In genomic region chr17:57284984-57285646, GRCh38 we compare ENCODE assay signal across 1 cellular context.
A peak's percentile ranks its signal among the peaks of the same experiment; 100 is the strongest.
TF ChIP-seq lines count a peak whose summit lies in the region.

No MANE protein-coding gene starts in this region.

TF ChIP-seq in K562, 482 proteins besides CTCF, POLR2A, EP300 and RAD21 (continued from another document and continues in another):
- no peak for TF ChIP-seq MEIS2 (IDR thresholded peaks at IDR 0.05; ENCODE audit: partially characterized antibody)
- no peak for TF ChIP-seq ELK1 (CRISPR knock-in tag; IDR thresholded peaks at IDR 0.05)
- no peak for TF ChIP-seq COPS2 (conservative IDR thresholded peaks at IDR 0.05)
- TF ChIP-seq USF2 (CRISPR knock-in tag; IDR thresholded peaks at IDR 0.05) = no peak
- TF ChIP-seq PHB2 (IDR thresholded peaks at IDR 0.05; ENCODE audit: low read depth) = no peak
- TF ChIP-seq DEAF1 (CRISPR knock-in tag; IDR thresholded peaks at IDR 0.05) = no peak
- no peak for TF ChIP-seq MXD1 (CRISPR knock-in tag; IDR thresholded peaks at IDR 0.05; ENCODE audit: borderline replicate concordance, poor library complexity, severe bottlenecking)
- no peak for TF ChIP-seq ZBTB9 (CRISPR knock-in tag; IDR thresholded peaks at IDR 0.05)
- no peak for TF ChIP-seq HES1 (IDR thresholded peaks at IDR 0.05; ENCODE audit: low read depth)
- no peak for TF ChIP-seq ZNF3 (CRISPR knock-in tag; IDR thresholded peaks at IDR 0.05)
- TF ChIP-seq ILK (tag; IDR thresholded peaks at IDR 0.05; ENCODE audit: borderline replicate concordance, low read depth) = no peak
- no peak for TF ChIP-seq STAT5B (CRISPR knock-in tag; IDR thresholded peaks at IDR 0.05)
- no peak for TF ChIP-seq EGR1 (conservative IDR thresholded peaks at IDR 0.05)
- TF ChIP-seq IRF9 (tag; IDR thresholded peaks at IDR 0.05) = no peak
- TF ChIP-seq TBP (optimal IDR thresholded peaks at IDR 0.05; ENCODE audit: low read depth, low read length) = no peak
- TF ChIP-seq SRSF9 (IDR thresholded peaks at IDR 0.05; ENCODE audit: borderline replicate concordance, low read depth, low read length) = no peak
- no peak for TF ChIP-seq ZFP1 (CRISPR knock-in tag; IDR thresholded peaks at IDR 0.05)
- no peak for TF ChIP-seq SRSF7 (optimal IDR thresholded peaks at IDR 0.05; ENCODE audit: low read depth, low read length)
- TF ChIP-seq SMARCE1 (IDR thresholded peaks at IDR 0.05) = no peak
- TF ChIP-seq RREB1 (CRISPR knock-in tag; IDR thresholded peaks at IDR 0.05) = no peak
- no peak for TF ChIP-seq ILF3 (IDR thresholded peaks at IDR 0.05; ENCODE audit: borderline replicate concordance)
- TF ChIP-seq CREM (IDR thresholded peaks at IDR 0.05; ENCODE audit: low read depth) = no peak
- peak; percentile 80; the same call in 1 of the 2 replicates for TF ChIP-seq TCF7L2 (IDR thresholded peaks at IDR 0.05; ENCODE audit: low read depth, low read length)
- no peak for TF ChIP-seq NFYB (IDR thresholded peaks at IDR 0.05; ENCODE audit: extremely low read depth, insufficient read length)
- no peak for TF ChIP-seq FOXJ3 (CRISPR knock-in tag; IDR thresholded peaks at IDR 0.05)
- no peak for TF ChIP-seq ELF1 (tag; IDR thresholded peaks at IDR 0.05)
- TF ChIP-seq SETDB1 (IDR thresholded peaks at IDR 0.05; ENCODE audit: low read length) = no peak
- no peak for TF ChIP-seq ZNF318 (IDR thresholded peaks at IDR 0.05; ENCODE audit: borderline replicate concordance in 1 of 2, low read depth in 1 of 2)
- peak; percentile 90 for TF ChIP-seq TCF7 (IDR thresholded peaks at IDR 0.05; ENCODE audit: borderline replicate concordance)
- no peak for TF ChIP-seq NR2F6 (CRISPR knock-in tag; IDR thresholded peaks at IDR 0.05)
- TF ChIP-seq E4F1 (CRISPR knock-in tag; IDR thresholded peaks at IDR 0.05; ENCODE audit: borderline replicate concordance) = no peak
